2 cellular contexts compared by ENCODE assay signal in the genomic region with DNA sequence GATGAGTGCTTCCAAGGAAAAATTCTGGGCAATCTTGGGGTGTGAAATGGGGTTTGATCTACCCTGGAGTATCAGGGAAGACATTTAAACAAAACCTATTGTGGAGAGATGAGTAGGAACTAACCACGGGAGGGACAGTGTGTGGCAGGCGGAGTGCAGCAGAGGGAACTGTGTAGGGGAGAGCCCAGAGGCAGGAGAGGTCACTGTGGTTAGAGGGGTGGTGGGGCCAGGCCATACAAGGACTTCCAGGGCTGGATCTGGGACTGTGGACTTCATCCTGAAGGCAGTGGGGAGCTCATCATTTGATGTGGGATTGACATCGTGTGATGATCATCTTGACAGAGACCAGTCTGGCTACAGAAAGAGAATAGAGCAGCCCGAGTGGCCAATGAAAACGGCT.
A peak's percentile ranks its signal among the peaks of the same experiment; 100 is the strongest.
TF ChIP-seq lines count a peak whose summit lies in the region.

No MANE protein-coding gene starts in this region.

TF ChIP-seq in IMR-90, 13 proteins besides CTCF, POLR2A, EP300 and RAD21:
- TF ChIP-seq RCOR1 (IDR thresholded peaks at IDR 0.05; ENCODE audit: insufficient replicate concordance, low read length) = no peak
- no peak for TF ChIP-seq RFX5 (IDR thresholded peaks at IDR 0.05; ENCODE audit: low read depth, low read length)
- TF ChIP-seq MAFK (IDR thresholded peaks at IDR 0.05; ENCODE audit: low read depth, low read length) = no peak
- TF ChIP-seq CHD1 (IDR thresholded peaks at IDR 0.05; ENCODE audit: low read depth, low read length) = no peak
- TF ChIP-seq MAZ (IDR thresholded peaks at IDR 0.05; ENCODE audit: borderline replicate concordance, low read depth, low read length) = no peak
- TF ChIP-seq, protein P1, sequence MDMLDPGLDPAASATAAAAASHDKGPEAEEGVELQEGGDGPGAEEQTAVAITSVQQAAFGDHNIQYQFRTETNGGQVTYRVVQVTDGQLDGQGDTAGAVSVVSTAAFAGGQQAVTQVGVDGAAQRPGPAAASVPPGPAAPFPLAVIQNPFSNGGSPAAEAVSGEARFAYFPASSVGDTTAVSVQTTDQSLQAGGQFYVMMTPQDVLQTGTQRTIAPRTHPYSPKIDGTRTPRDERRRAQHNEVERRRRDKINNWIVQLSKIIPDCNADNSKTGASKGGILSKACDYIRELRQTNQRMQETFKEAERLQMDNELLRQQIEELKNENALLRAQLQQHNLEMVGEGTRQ (IDR thresholded peaks at IDR 0.05; ENCODE audit: low read depth, low read length) = no peak
- TF ChIP-seq, protein P2, sequence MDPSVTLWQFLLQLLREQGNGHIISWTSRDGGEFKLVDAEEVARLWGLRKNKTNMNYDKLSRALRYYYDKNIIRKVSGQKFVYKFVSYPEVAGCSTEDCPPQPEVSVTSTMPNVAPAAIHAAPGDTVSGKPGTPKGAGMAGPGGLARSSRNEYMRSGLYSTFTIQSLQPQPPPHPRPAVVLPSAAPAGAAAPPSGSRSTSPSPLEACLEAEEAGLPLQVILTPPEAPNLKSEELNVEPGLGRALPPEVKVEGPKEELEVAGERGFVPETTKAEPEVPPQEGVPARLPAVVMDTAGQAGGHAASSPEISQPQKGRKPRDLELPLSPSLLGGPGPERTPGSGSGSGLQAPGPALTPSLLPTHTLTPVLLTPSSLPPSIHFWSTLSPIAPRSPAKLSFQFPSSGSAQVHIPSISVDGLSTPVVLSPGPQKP (IDR thresholded peaks at IDR 0.05; ENCODE audit: borderline replicate concordance, low read depth, low read length) = no peak
- no peak for TF ChIP-seq NFE2L2 (IDR thresholded peaks at IDR 0.05; ENCODE audit: low read depth, low read length)
- TF ChIP-seq FOS (IDR thresholded peaks at IDR 0.05; ENCODE audit: low read depth, low read length) = no peak
- no peak for TF ChIP-seq BHLHE40 (IDR thresholded peaks at IDR 0.05; ENCODE audit: low read depth, low read length)
- no peak for TF ChIP-seq MXI1 (IDR thresholded peaks at IDR 0.05; ENCODE audit: borderline replicate concordance, low read depth, low read length)
TF ChIP-seq in IMR-90: peak in this region for 0.

TF ChIP-seq in GM12878, 131 proteins besides CTCF, POLR2A, EP300 and RAD21:
- TF ChIP-seq SRF (IDR thresholded peaks at IDR 0.05; ENCODE audit: low read depth in 2 of 2, low read length in 2 of 2) (peak; percentile 39 to 42; a peak in 1 of 4 replicates), FOS (IDR thresholded peaks at IDR 0.05; ENCODE audit: borderline replicate concordance, extremely low read depth, insufficient read length) (no peak), NBN (IDR thresholded peaks at IDR 0.05) (no peak), SUPT20H (IDR thresholded peaks at IDR 0.05; ENCODE audit: borderline replicate concordance, control insufficient read depth, low read depth, low read length) (no peak), EGR1 (IDR thresholded peaks at IDR 0.05; ENCODE audit: borderline replicate concordance in 1 of 2, low read depth in 2 of 2, low read length in 2 of 2) (no peak)
TF ChIP-seq in GM12878: peak in this region for 1.
